In genomic region chr2:36797324-36798070, GRCh38 we compare ENCODE assay signal across 24 cellular contexts.
DNase-seq lines count a peak whose midpoint lies in the region; ATAC-seq lines count a peak whose summit lies in the region.
"Had no signal": no experiment of that assay in that cellular context is flagged by ENCODE, and none has a peak within 500 bp of the region (broad histone marks: within the 10 kb centered on the region; RNA-seq: fewer than 3 reads in every experiment).

No MANE protein-coding gene starts in this region.

- peaks cover 63% of the 10 kb centered on the region for H3K4me1 Mint-ChIP-seq in central memory CD8-positive, alpha-beta T cell
- H3K4me1 Mint-ChIP-seq: stimulated activated naive B cell treated with anti-CD40 and anti-IgM and Interleukin-4, amounts not matched to agents 10 μg/mL and 1 μg/mL and 100 μg/mL, for 72 hours; T-helper 17 cell had no signal

- H3K4me3 Mint-ChIP-seq in central memory CD8-positive, alpha-beta T cell: peak overlapping the region; percentile 14
- H3K4me3 Mint-ChIP-seq: activated T-cell treated with anti-CD3 and anti-CD28 coated beads, Interleukin-2, amount 50 U/mL, for 4 hours; stimulated activated naive B cell treated with anti-CD40 and anti-IgM and Interleukin-4, amounts not matched to agents 10 μg/mL and 1 μg/mL and 100 μg/mL, for 72 hours; T-helper 17 cell had no signal

- no peak for ATAC-seq in central memory CD8-positive, alpha-beta T cell (replicated peaks; ENCODE audit: extremely low read depth, poor library complexity, severe bottlenecking)
- ATAC-seq in GM18502 (IDR thresholded peaks at IDR 0.05; ENCODE audit: poor library complexity, unreplicated experiment): no peak
- ATAC-seq: activated T-cell treated with anti-CD3 and anti-CD28 coated beads, Interleukin-2, amount 50 U/mL, for 4 hours; K562; stimulated activated naive B cell treated with anti-CD40 and anti-IgM and Interleukin-4, amounts not matched to agents 10 μg/mL and 1 μg/mL and 100 μg/mL, for 72 hours; T-helper 17 cell had no signal

- peak; percentile 35 for DNase-seq in AG08395 (ENCODE audit: low spot score)
- peak; percentile 60 for DNase-seq in HT1080 (ENCODE audit: low read depth)
- DNase-seq in central memory CD8-positive, alpha-beta T cell (ENCODE audit: low spot score in 2 of 2): no peak
- peak; percentile 27 for DNase-seq in kidney tubule cell (ENCODE audit: low spot score)
- DNase-seq in activated CD8-positive, alpha-beta memory T cell treated with anti-CD3 and anti-CD28 coated beads, Interleukin-2, amount 50 U/mL, for 4 hours: no peak
- no peak for DNase-seq in NCI-H146 treated with DMSO at 0.1 percent for 48 hours (lab: John Stamatoyannopoulos, UW; ENCODE audit: unreplicated experiment)
- no peak for DNase-seq in SHP77 treated with DMSO at 0.1 percent for 48 hours (lab: John Stamatoyannopoulos, UW)
- DNase-seq: activated CD4-positive, alpha-beta T cell treated with anti-CD3 and anti-CD28 coated beads for 48 hours; activated naive CD4-positive, alpha-beta T cell; activated T-cell treated with anti-CD3 and anti-CD28 coated beads, Interleukin-2, amount 50 U/mL, for 4 hours; cortex of kidney; glutamatergic neuron; mesenchymal stem cell; NCI-H1436 treated with DMSO at 0.1 percent for 48 hours; NCI-H2171; NCI-H526; retina; spleen; stimulated activated CD4-positive, alpha-beta T cell treated with anti-CD3 and anti-CD28 coated beads, Interleukin-4, amount 100 ng/mL, for 1 hour; stimulated activated naive B cell treated with anti-CD40 and anti-IgM and Interleukin-4, amounts not matched to agents 10 μg/mL and 1 μg/mL and 100 μg/mL, for 72 hours; T-helper 17 cell; uterus had no signal

- H3K27ac Mint-ChIP-seq in central memory CD8-positive, alpha-beta T cell (ENCODE audit: low read depth): peak overlapping the region; percentile 69
- H3K27ac Mint-ChIP-seq: stimulated activated naive B cell treated with anti-CD40 and anti-IgM and Interleukin-4, amounts not matched to agents 10 μg/mL and 1 μg/mL and 100 μg/mL, for 72 hours; T-helper 17 cell had no signal

- no peaks in the 10 kb centered on the region for H3K27me3 Mint-ChIP-seq in central memory CD8-positive, alpha-beta T cell

- H3K36me3 Mint-ChIP-seq in central memory CD8-positive, alpha-beta T cell (ENCODE audit: insufficient read depth): peaks cover 7% of the 10 kb centered on the region
- H3K36me3 Mint-ChIP-seq: stimulated activated naive B cell treated with anti-CD40 and anti-IgM and Interleukin-4, amounts not matched to agents 10 μg/mL and 1 μg/mL and 100 μg/mL, for 72 hours had no signal

- H3K9me3 Mint-ChIP-seq in central memory CD8-positive, alpha-beta T cell: no peaks in the 10 kb centered on the region
- H3K9me3 Mint-ChIP-seq: activated T-cell treated with anti-CD3 and anti-CD28 coated beads, Interleukin-2, amount 50 U/mL, for 4 hours; stimulated activated naive B cell treated with anti-CD40 and anti-IgM and Interleukin-4, amounts not matched to agents 10 μg/mL and 1 μg/mL and 100 μg/mL, for 72 hours had no signal

Comparison
In these comparisons a context has a peak if more than half of its experiments do, and no peak if none do; other contexts are left out.
1. DNase-seq: peak in AG08395 (single experiment), HT1080 (single experiment) and kidney tubule cell (single experiment); none in central memory CD8-positive, alpha-beta T cell (0 of 2), activated CD8-positive, alpha-beta memory T cell treated with anti-CD3 and anti-CD28 coated beads, Interleukin-2, amount 50 U/mL, for 4 hours (single experiment), NCI-H146 treated with DMSO at 0.1 percent for 48 hours (single experiment) and SHP77 treated with DMSO at 0.1 percent for 48 hours (single experiment).